ENCODE assay signal across 24 cellular contexts in genomic region chr2:138455691-138456090, GRCh38. TPM values are rescaled to one million over a fixed set of nuclear protein-coding genes. Genes with fewer than 3 reads are reported as not detected.
A peak's percentile ranks its signal among the peaks of the same experiment; 100 is the strongest.
DNase-seq lines count a peak whose midpoint lies in the region; ATAC-seq, FAIRE-seq and TF ChIP-seq lines count a peak whose summit lies in the region.
"Had no signal": no experiment of that assay in that cellular context is flagged by ENCODE, and none has a peak within 500 bp of the region (broad histone marks: within the 10 kb centered on the region; RNA-seq: fewer than 3 reads in every experiment).

No MANE protein-coding gene starts in this region.

- H3K9me3 Mint-ChIP-seq in activated T-cell treated with anti-CD3 and anti-CD28 coated beads, Interleukin-2, amount 50 U/mL, for 24 hours = peaks cover 17% of the 10 kb centered on the region
- H3K9me3 Mint-ChIP-seq: GM23338 had no signal

- no peak overlapping the region for H3K4me3 Mint-ChIP-seq in activated T-cell treated with anti-CD3 and anti-CD28 coated beads, Interleukin-2, amount 50 U/mL, for 24 hours
- H3K4me3 Mint-ChIP-seq: CD4-positive, alpha-beta T cell; GM23338 had no signal

- H3K27me3 ChIP-seq in BE2C (no peaks in the 10 kb centered on the region), K562 (ENCODE audit: control insufficient read depth in 2 of 2, insufficient read depth in 2 of 2, low read length in 2 of 2) (no peaks in the 10 kb centered on the region), right lobe of liver (no peaks in the 10 kb centered on the region)

- TF ChIP-seq CTCF in BE2C (IDR thresholded peaks at IDR 0.05; ENCODE audit: low read depth, low read length) = no peak
- no peak for TF ChIP-seq CTCF in K562 (IDR thresholded peaks at IDR 0.05 in 2 of 3, conservative IDR thresholded peaks at IDR 0.05 in 1 of 3; ENCODE audit: insufficient read depth in 2 of 3, low read depth in 1 of 3, low read length in 3 of 3)
- TF ChIP-seq CTCF in right lobe of liver (IDR thresholded peaks at IDR 0.05) = no peak

- H3K9me3 ChIP-seq in BE2C (no peaks in the 10 kb centered on the region), K562 (replicated peaks; ENCODE audit: control insufficient read depth, insufficient read depth, low read depth, low read length) (no peaks in the 10 kb centered on the region), right lobe of liver (peaks cover 0 to 2% (median 0%) of the 10 kb centered on the region in 4 donors)

- no TSS peak for BruUV-seq in K562 (replicated peaks; lab: Mats Ljungman, UMichigan)

- CTCF ChIA-PET in K562 (lab: Yijun Ruan, JAX; ENCODE audit: low intra/inter-chr PET ratio) = no interaction called here

- H3K27ac Mint-ChIP-seq in activated T-cell treated with anti-CD3 and anti-CD28 coated beads, Interleukin-2, amount 50 U/mL, for 24 hours = no peak overlapping the region
- H3K27ac Mint-ChIP-seq: CD4-positive, alpha-beta T cell; GM23338 had no signal

- H3K27ac ChIP-seq in K562 (ENCODE audit: extremely low read depth, low read depth, low read length) (no peak overlapping the region), right lobe of liver (peak overlapping the region in 2 of 3 donors; percentile 45 to 64)

- peak overlapping the region; percentile 20 for H2AFZ ChIP-seq in K562 (ENCODE audit: low read depth, low read length)
- H2AFZ ChIP-seq: GM23338 had no signal

- DNase-seq in BE2C = peak; percentile 72
- peak; percentile 15 for DNase-seq in NCI-H226
- no peak for DNase-seq in K562 (ENCODE audit: extremely low read depth in 1 of 4, low spot score in 3 of 4)
- DNase-seq in right lobe of liver = no peak
- DNase-seq in mesenteric fat pad (ENCODE audit: low spot score) = no peak
- DNase-seq in activated T-cell treated with anti-CD3 and anti-CD28 coated beads, Interleukin-2, amount 50 U/mL, for 24 hours = no peak
- DNase-seq in T1000 (lab: John Stamatoyannopoulos, UW) = no peak
- DNase-seq: CD4-positive, alpha-beta T cell; DMS53; EL; HCEC 1CT; KG1; NCI-H1417 treated with DMSO at 0.1 percent for 48 hours; NCI-H2029; NCI-H2171; NCI-H446; NCI-H526 treated with DMSO at 0.1 percent for 48 hours; NK-92 treated with Interleukin-12 subunit alpha and Interleukin-12 subunit beta, amount 100 ng/mL, for 24 hours; SHP77 had no signal

- H3K4me1 ChIP-seq in BE2C (no peaks in the 10 kb centered on the region), K562 (replicated peaks in 1 of 2; ENCODE audit: control insufficient read depth in 2 of 2, insufficient read depth in 2 of 2, low read length in 2 of 2) (peaks cover 0 to 6% of the 10 kb centered on the region in 2 experiments; a peak in 2 of 5 replicates), right lobe of liver (peaks cover 0 to 12% (median 0%) of the 10 kb centered on the region in 4 donors)

- no peak for TF ChIP-seq RAD21 in K562 (CRISPR knock-in tag; conservative IDR thresholded peaks at IDR 0.05 in 1 of 2, IDR thresholded peaks at IDR 0.05 in 1 of 2)

- intact Hi-C loops in K562 (cut with micrococcal nuclease) (no loop called here), right lobe of liver (cut with DNase I) (no loop called here)

- no peak for TF ChIP-seq EP300 in K562 (IDR thresholded peaks at IDR 0.05; ENCODE audit: low read length)

- 23% methylated on average over 2 of the region's 2 CpGs for WGBS in K562 (ENCODE audit: insufficient coverage, low coverage, missing lambda C conversion rate)
- 38% methylated on average over 2 of the region's 2 CpGs for WGBS in right lobe of liver (ENCODE audit: insufficient coverage, low coverage, low lambda C conversion rate, missing lambda C conversion rate)

- H3K4me3 ChIP-seq in BE2C (ENCODE audit: low read depth, low read length) (peak overlapping the region; percentile 14; the same call in 1 of the 2 replicates), K562 (no peak overlapping the region), right lobe of liver (no peak overlapping the region)
- H3K4me3 ChIP-seq: GM23338 had no signal

- no peaks in the 10 kb centered on the region for H4K20me1 ChIP-seq in K562 (replicated peaks; ENCODE audit: control insufficient read depth, insufficient read depth, low read length)

- TF ChIP-seq POLR2A in K562 (conservative IDR thresholded peaks at IDR 0.05) = no peak
- no peak for TF ChIP-seq POLR2A in right lobe of liver (IDR thresholded peaks at IDR 0.05)

- H3K27me3 Mint-ChIP-seq in activated T-cell treated with anti-CD3 and anti-CD28 coated beads, Interleukin-2, amount 50 U/mL, for 24 hours = peaks cover 3% of the 10 kb centered on the region
- H3K27me3 Mint-ChIP-seq: CD4-positive, alpha-beta T cell had no signal

- no peak overlapping the region for H3K9ac ChIP-seq in K562 (ENCODE audit: insufficient read depth in 1 of 2, low read depth in 2 of 2, low read length in 2 of 2)

- ATAC-seq in K562 = peak; percentile 56
- peak; percentile 45 to 70 (median 49) for ATAC-seq in right lobe of liver
- no peak for ATAC-seq in HG03139 (IDR thresholded peaks at IDR 0.05; ENCODE audit: unreplicated experiment)
- ATAC-seq: GM23338, SK-N-SH treated with all-trans-retinoic acid at 6 μM for 48 hours had no signal

- H3K4me2 ChIP-seq in K562 (ENCODE audit: insufficient read depth, low read length) = no peak overlapping the region
- H3K4me2 ChIP-seq: GM23338 had no signal

- in situ Hi-C loops in K562 (cut with MboI) = no loop called here

- no peaks in the 10 kb centered on the region for H3K4me1 Mint-ChIP-seq in activated T-cell treated with anti-CD3 and anti-CD28 coated beads, Interleukin-2, amount 50 U/mL, for 24 hours (ENCODE audit: low read depth)
- H3K4me1 Mint-ChIP-seq: GM23338 had no signal

- H3K9me1 ChIP-seq in K562 (ENCODE audit: control insufficient read depth, insufficient read depth, low read length) = no peaks in the 10 kb centered on the region

- H3K79me2 ChIP-seq in K562 (ENCODE audit: control insufficient read depth, insufficient read depth, low read length) = no peaks in the 10 kb centered on the region

- no peaks in the 10 kb centered on the region for H3K36me3 Mint-ChIP-seq in activated T-cell treated with anti-CD3 and anti-CD28 coated beads, Interleukin-2, amount 50 U/mL, for 24 hours (ENCODE audit: low read depth)

- FAIRE-seq in K562 (lab: Jason Lieb, UNC) = no peak
- FAIRE-seq: GM12891, RCC 7860 had no signal

- H3K36me3 ChIP-seq in BE2C (no peaks in the 10 kb centered on the region), K562 (ENCODE audit: control insufficient read depth, insufficient read depth, low read length) (no peaks in the 10 kb centered on the region), right lobe of liver (no peaks in the 10 kb centered on the region)

- POLR2A ChIA-PET in K562 (lab: Yijun Ruan, JAX) = interaction anchor here (0.8 kb wide), 1 partner anchor 9 kb away, joined by 3 read pairs; no protein-coding TSS in a partner anchor

TF ChIP-seq in K562, 482 proteins besides CTCF, POLR2A, EP300 and RAD21:
- TF ChIP-seq ZBTB8A (IDR thresholded peaks at IDR 0.05; ENCODE audit: partially characterized antibody) (no peak), PHTF2 (CRISPR knock-in tag; IDR thresholded peaks at IDR 0.05) (no peak), EWSR1 (IDR thresholded peaks at IDR 0.05; ENCODE audit: borderline replicate concordance, low read depth, partially characterized antibody) (no peak), NKRF (IDR thresholded peaks at IDR 0.05; ENCODE audit: borderline replicate concordance) (no peak), GTF2F1 (IDR thresholded peaks at IDR 0.05; ENCODE audit: low read depth, low read length) (no peak), XRCC4 (IDR thresholded peaks at IDR 0.05; ENCODE audit: extremely low read depth, insufficient read depth, insufficient read length) (no peak), NUFIP1 (IDR thresholded peaks at IDR 0.05; ENCODE audit: partially characterized antibody) (no peak), POLR2H (tag; IDR thresholded peaks at IDR 0.05; ENCODE audit: low read depth) (no peak), KLF13 (tag; IDR thresholded peaks at IDR 0.05; ENCODE audit: borderline replicate concordance, low read depth) (no peak), TCF7 (IDR thresholded peaks at IDR 0.05; ENCODE audit: borderline replicate concordance) (no peak)
TF ChIP-seq in K562: peak in this region for 0.

RNA-seq across cellular contexts. Expression of gene SPOPL, which starts 45.9 kb away (rescaled TPM):
- 4.8 TPM for polyA plus RNA-seq in BE2C (2012; ENCODE audit: insufficient read depth, insufficient read length, low read depth)
- 9.1 and 30.1 TPM in 2 replicates for total RNA-seq in K562 (2011; cell fraction: chromatin; rRNA removed; ENCODE audit: low replicate concordance)
- 3.4 and 5.7 TPM in 2 replicates for total RNA-seq in K562 (2011; cell fraction: nucleolus; rRNA removed)
- 10.6 and 16.4 TPM in 2 replicates for total RNA-seq in K562 (2011; cell fraction: nucleoplasm; rRNA removed)
- 1.8 and 2.7 TPM in 2 replicates for total RNA-seq in K562 (2014; rRNA removed)
- total RNA-seq in K562 (2014; rRNA removed; fragmentation: Illumina TruSeq; extraction: Trizol) = 4.3 and 5.4 TPM in 2 replicates
- 3.8 and 4.1 TPM in 2 replicates for total RNA-seq in K562 (2015; rRNA removed; fragmentation: Illumina TruSeq; extraction: Trizol)
- 3.8 and 4.5 TPM in 2 replicates for total RNA-seq in K562 (2021)
- polyA plus RNA-seq in K562 (2011; rRNA removed) = 5.5 and 6.1 TPM in 2 replicates
- polyA plus RNA-seq in K562 (2011; cell fraction: cytosol; rRNA removed) = 1.8 and 2.1 TPM in 2 replicates
- 11.2 and 12.4 TPM in 2 replicates for polyA plus RNA-seq in K562 (2011; cell fraction: nucleus; rRNA removed)
- polyA plus RNA-seq in K562 (2012) = 2.0 and 2.7 TPM in 2 replicates
- 2.7 and 3.0 TPM in 2 replicates for polyA plus RNA-seq in K562 (2014; fragmentation: Illumina TruSeq; extraction: Trizol)
- polyA plus RNA-seq in K562 (2014; fragmentation: Nextera tagmentation; extraction: Ambion mirVana) = under 1 TPM; 0.53 to 0.95 TPM
- polyA plus RNA-seq in K562 (2014; rRNA removed) = 4.9 and 5.9 TPM in 2 replicates
- polyA minus RNA-seq in K562 (2011; rRNA and poly(A)+ RNA removed) = 9.4 and 11.6 TPM in 2 replicates
- polyA minus RNA-seq in K562 (2011; cell fraction: cytosol; rRNA and poly(A)+ RNA removed) = 2.3 and 2.6 TPM in 2 replicates
- 8.6 and 19.4 TPM in 2 replicates for polyA minus RNA-seq in K562 (2011; cell fraction: nucleus; rRNA and poly(A)+ RNA removed)
- total RNA-seq in right lobe of liver = 10 to 100 TPM; 10.6 to 14.8 (median 12.3) TPM
- total RNA-seq in mesenteric fat pad = 19.9 TPM

Comparison
In these comparisons a context has a peak if more than half of its experiments do, and no peak if none do; other contexts are left out.
1. DNase-seq: peak in BE2C (single experiment) and NCI-H226 (single experiment); none in K562 (0 of 4), right lobe of liver (0 of 3), mesenteric fat pad (single experiment), activated T-cell treated with anti-CD3 and anti-CD28 coated beads, Interleukin-2, amount 50 U/mL, for 24 hours (single experiment) and T1000 (single experiment).